ENCODE assay signal across 12 cellular contexts in genomic region chr5:87103616-87104287, GRCh38.
DNase-seq lines count a peak whose midpoint lies in the region; ATAC-seq, FAIRE-seq and TF ChIP-seq lines count a peak whose summit lies in the region.
"Had no signal": no experiment of that assay in that cellular context is flagged by ENCODE, and none has a peak within 500 bp of the region (broad histone marks: within the 10 kb centered on the region; RNA-seq: fewer than 3 reads in every experiment).

No MANE protein-coding gene starts in this region.

- no peaks in the 10 kb centered on the region for H3K36me3 ChIP-seq in stomach
- no peaks in the 10 kb centered on the region for H3K36me3 ChIP-seq in naive thymus-derived CD4-positive, alpha-beta T cell (ENCODE audit: control insufficient read depth in 2 of 3, insufficient read depth in 3 of 3, low read length in 3 of 3)

- POLR2A ChIA-PET in A549 (lab: Yijun Ruan, JAX) = no interaction called here
- POLR2A ChIA-PET in naive thymus-derived CD4-positive, alpha-beta T cell (lab: Charles Lee) = no interaction called here

- TF ChIP-seq RAD21 in A549 (conservative IDR thresholded peaks at IDR 0.05 in 1 of 2, IDR thresholded peaks at IDR 0.05 in 1 of 2) = no peak

- CTCF ChIA-PET in A549 (lab: Yijun Ruan, JAX) = interaction anchor here (0.8 kb wide), 1 partner anchor 33 kb away, joined by 3 read pairs; no protein-coding TSS in a partner anchor
- CTCF ChIA-PET in naive thymus-derived CD4-positive, alpha-beta T cell (lab: Charles Lee) = interaction anchor here (0.5 kb wide), 1 partner anchor 62 kb away, joined by 6 read pairs; no protein-coding TSS in a partner anchor

- no peak for DNase-seq in A549 (ENCODE audit: low read depth in 1 of 2, low spot score in 1 of 2)
- no peak for DNase-seq in GM19239 (ENCODE audit: insufficient read length, low spot score)
- no peak for DNase-seq in NCI-H510A treated with DMSO at 0.1 percent for 48 hours (lab: John Stamatoyannopoulos, UW)
- no peak for DNase-seq in NCI-H146 (lab: John Stamatoyannopoulos, UW)
- no peak for DNase-seq in stomach
- DNase-seq in naive thymus-derived CD4-positive, alpha-beta T cell = no peak
- DNase-seq: adrenal gland; NK-92 treated with Interleukin-12 subunit alpha and Interleukin-12 subunit beta, amount 100 ng/mL, for 24 hours; occipital lobe had no signal

- no peak for FAIRE-seq in A549 (lab: Jason Lieb, UNC)
- peak; percentile 76 for FAIRE-seq in GM19239 (lab: Jason Lieb, UNC)

- H3K4me3 Mint-ChIP-seq in naive thymus-derived CD4-positive, alpha-beta T cell = no peak overlapping the region

- H3K27me3 ChIP-seq in stomach = no peaks in the 10 kb centered on the region
- H3K27me3 ChIP-seq in naive thymus-derived CD4-positive, alpha-beta T cell (ENCODE audit: control insufficient read depth in 2 of 2, insufficient read depth in 2 of 2, low read length in 2 of 2) = no peaks in the 10 kb centered on the region
- H3K27me3 ChIP-seq: adrenal gland had no signal

- H3K4me1 Mint-ChIP-seq in naive thymus-derived CD4-positive, alpha-beta T cell = peaks cover 7 to 15% (median 9%) of the 10 kb centered on the region in 7 donors

- H3K36me3 Mint-ChIP-seq in naive thymus-derived CD4-positive, alpha-beta T cell = peaks cover 0 to 5% (median 3%) of the 10 kb centered on the region in 5 donors

- H3K4me3 ChIP-seq in A549 (no peak overlapping the region), stomach (no peak overlapping the region)
- H3K4me3 ChIP-seq in naive thymus-derived CD4-positive, alpha-beta T cell (ENCODE audit: low read length) = no peak overlapping the region
- H3K4me3 ChIP-seq: adrenal gland had no signal

- H3K4me1 ChIP-seq in A549 (peaks cover 7% of the 10 kb centered on the region; the same call in 1 of the 3 replicates), stomach (no peaks in the 10 kb centered on the region)
- H3K4me1 ChIP-seq in naive thymus-derived CD4-positive, alpha-beta T cell (ENCODE audit: control insufficient read depth in 2 of 2, insufficient read depth in 2 of 2, low read length in 2 of 2) = no peaks in the 10 kb centered on the region
- H3K4me1 ChIP-seq: adrenal gland had no signal

- peaks cover 0 to 6% (median 0%) of the 10 kb centered on the region in 11 donors for H3K9me3 Mint-ChIP-seq in naive thymus-derived CD4-positive, alpha-beta T cell

- TF ChIP-seq POLR2A in A549 (IDR thresholded peaks at IDR 0.05; ENCODE audit: low read length) (no peak), stomach (IDR thresholded peaks at IDR 0.05) (no peak)

- H3K4me2 ChIP-seq in A549 = no peak overlapping the region

- no peaks in the 10 kb centered on the region for H3K27me3 Mint-ChIP-seq in naive thymus-derived CD4-positive, alpha-beta T cell

- intact Hi-C loops in stomach (cut with DNase I; ENCODE audit: low total_unique reads) = no loop called here
- intact Hi-C loops in naive thymus-derived CD4-positive, alpha-beta T cell (cut with micrococcal nuclease) = no loop called here

- H3K9me3 ChIP-seq in A549 (no peaks in the 10 kb centered on the region), stomach (no peaks in the 10 kb centered on the region)
- no peaks in the 10 kb centered on the region for H3K9me3 ChIP-seq in naive thymus-derived CD4-positive, alpha-beta T cell (ENCODE audit: control insufficient read depth in 2 of 3, low read length in 3 of 3)
- H3K9me3 ChIP-seq: adrenal gland had no signal

- H3K27ac ChIP-seq in A549 (no peak overlapping the region), stomach (no peak overlapping the region)
- H3K27ac ChIP-seq in naive thymus-derived CD4-positive, alpha-beta T cell (ENCODE audit: low read depth, low read length) = no peak overlapping the region
- H3K27ac ChIP-seq: adrenal gland, epithelial cell of prostate had no signal

- no peak overlapping the region for H3K27ac Mint-ChIP-seq in naive thymus-derived CD4-positive, alpha-beta T cell

- no peak for TF ChIP-seq EP300 in A549 (IDR thresholded peaks at IDR 0.05)
- TF ChIP-seq EP300 in stomach (IDR thresholded peaks at IDR 0.05) = no peak

- TF ChIP-seq CTCF in A549 (IDR thresholded peaks at IDR 0.05) = no peak
- no peak for TF ChIP-seq CTCF in stomach (IDR thresholded peaks at IDR 0.05)

- ATAC-seq in A549 (no peak), HG02798 (IDR thresholded peaks at IDR 0.05; ENCODE audit: poor library complexity, unreplicated experiment) (peak; percentile 94), HG03575 (IDR thresholded peaks at IDR 0.05; ENCODE audit: extremely low read depth, insufficient number of reproducible peaks, low FRiP score, unreplicated experiment) (peak; percentile 97)
- no peak for ATAC-seq in naive thymus-derived CD4-positive, alpha-beta T cell

TF ChIP-seq in A549, 52 proteins besides CTCF, POLR2A, EP300 and RAD21:
- TF ChIP-seq MAFK (IDR thresholded peaks at IDR 0.05; ENCODE audit: partially characterized antibody) (peak; percentile 26), POLR2AphosphoS2 (conservative IDR thresholded peaks at IDR 0.05; ENCODE audit: low read length) (no peak)

Comparison
In these comparisons a context has a peak if more than half of its experiments do, and no peak if none do; other contexts are left out.
1. ATAC-seq: peak in HG02798 (single experiment) and HG03575 (single experiment); none in A549 (0 of 2) and naive thymus-derived CD4-positive, alpha-beta T cell (single experiment).